Comparison of ENCODE assay signal across 8 cellular contexts in the genomic region with DNA sequence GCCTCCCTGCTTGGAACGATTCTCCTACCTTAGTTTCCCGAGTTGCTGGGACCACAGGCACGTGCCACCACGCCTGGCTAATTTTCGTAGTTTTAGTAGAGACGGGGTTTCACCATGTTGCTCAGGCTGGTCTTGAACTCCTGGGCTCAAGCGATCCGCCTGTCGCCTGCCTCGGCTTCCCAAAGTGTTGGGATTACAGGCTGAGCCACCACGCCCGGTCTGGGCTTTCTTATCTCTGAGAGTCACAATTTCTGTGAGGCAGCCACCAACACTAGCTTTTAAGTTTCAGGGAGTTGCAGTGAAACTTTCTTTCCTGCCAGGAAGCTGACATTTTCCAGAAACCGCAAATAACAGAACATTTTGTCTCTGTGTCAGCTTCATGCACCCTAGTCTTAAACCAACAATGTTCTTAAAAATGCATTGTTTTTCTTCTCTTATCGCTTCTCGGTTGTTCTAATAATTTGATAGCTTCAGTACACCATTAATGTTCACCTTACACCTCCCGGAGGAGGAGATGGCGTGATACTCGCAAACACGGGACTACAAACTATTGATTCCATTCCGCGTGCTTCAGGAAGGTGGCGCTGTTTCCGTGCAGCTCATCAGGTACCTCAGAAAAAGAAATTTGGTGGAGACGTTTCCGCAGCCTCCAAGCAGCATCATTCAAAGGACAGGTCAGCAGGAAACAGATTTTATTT. TPM values are rescaled to one million over a fixed set of nuclear protein-coding genes. Genes with fewer than 3 reads are reported as not detected.
DNase-seq lines count a peak whose midpoint lies in the region; ATAC-seq and TF ChIP-seq lines count a peak whose summit lies in the region.

No MANE protein-coding gene starts in this region.

- H3K4me3 Mint-ChIP-seq in progenitor cell of endocrine pancreas (ENCODE audit: low read depth), result no peak overlapping the region

- intact Hi-C loops in Right ventricle myocardium inferior (cut with DNase I), result loop anchor here (1.0 kb wide), 1 partner anchor 394 kb away; no protein-coding TSS in a partner anchor

- no peaks in the 10 kb centered on the region for H3K9me3 Mint-ChIP-seq in progenitor cell of endocrine pancreas (ENCODE audit: low read depth)

- peaks cover 23% of the 10 kb centered on the region for H3K27me3 Mint-ChIP-seq in progenitor cell of endocrine pancreas

- ATAC-seq in Right ventricle myocardium inferior (peak; percentile 59), GM18858 (IDR thresholded peaks at IDR 0.05; ENCODE audit: unreplicated experiment) (no peak)

- DNase-seq in SKM-1 (lab: John Stamatoyannopoulos, UW; ENCODE audit: unreplicated experiment) (peak; percentile 68), Right ventricle myocardium inferior (ENCODE audit: missing footprints) (peak; percentile 86), progenitor cell of endocrine pancreas (ENCODE audit: low spot score, unreplicated experiment) (peak; percentile 37), ureter (ENCODE audit: low spot score) (peak; percentile 74)
- DNase-seq in activated naive CD4-positive, alpha-beta T cell treated with anti-CD3 and anti-CD28 coated beads, Interleukin-2, amount 50 U/mL, for 16 hours, result peak; percentile 65

- peak; percentile 91 for TF ChIP-seq CTCF in GM12873 (IDR thresholded peaks at IDR 0.05; ENCODE audit: insufficient read depth, low read depth, low read length, missing control alignments)
- peak; percentile 90 for TF ChIP-seq CTCF in LNCAP (IDR thresholded peaks at IDR 0.05)
- peak; percentile 94 for TF ChIP-seq CTCF in progenitor cell of endocrine pancreas (IDR thresholded peaks at IDR 0.05; ENCODE audit: unreplicated experiment)

- no peaks in the 10 kb centered on the region for H3K36me3 Mint-ChIP-seq in progenitor cell of endocrine pancreas (ENCODE audit: insufficient read depth)

- H3K4me1 Mint-ChIP-seq in progenitor cell of endocrine pancreas (ENCODE audit: low read depth), result peaks cover 2% of the 10 kb centered on the region

- H3K27ac Mint-ChIP-seq in progenitor cell of endocrine pancreas, result no peak overlapping the region

RNA-seq across cellular contexts. Expression of a gene that starts 7.4 kb away (rescaled TPM):
- total RNA-seq in Right ventricle myocardium inferior (28.4 TPM), progenitor cell of endocrine pancreas (18.0 and 19.9 TPM in 2 replicates), ureter (20.2 TPM)
